9 cellular contexts compared by ENCODE assay signal in genomic region chr16:25707982-25708583, GRCh38. TPM values are rescaled to one million over a fixed set of nuclear protein-coding genes. Genes with fewer than 3 reads are reported as not detected.
DNase-seq lines count a peak whose midpoint lies in the region; ATAC-seq and TF ChIP-seq lines count a peak whose summit lies in the region.
"Had no signal": no experiment of that assay in that cellular context is flagged by ENCODE, and none has a peak within 500 bp of the region (broad histone marks: within the 10 kb centered on the region; RNA-seq: fewer than 3 reads in every experiment).

No MANE protein-coding gene starts in this region.

- H3K9me3 ChIP-seq in SK-N-SH, result no peaks in the 10 kb centered on the region
- H3K9me3 ChIP-seq in MM.1S (replicated peaks; ENCODE audit: insufficient read depth, low read length), result no peaks in the 10 kb centered on the region
- no peaks in the 10 kb centered on the region for H3K9me3 ChIP-seq in parathyroid adenoma (ENCODE audit: control insufficient read depth, low read length)

- peak; percentile 44 for TF ChIP-seq RAD21 in SK-N-SH (IDR thresholded peaks at IDR 0.05; ENCODE audit: low read length)

- DNase-seq in SK-N-SH (peak; percentile 33), MM.1S (peak; percentile 56), brain microvascular endothelial cell (no peak), A172 (ENCODE audit: low spot score) (no peak)
- DNase-seq: DMS79 treated with DMSO at 0.1 percent for 48 hours had no signal

- WGBS in SK-N-SH (ENCODE audit: low lambda C conversion rate), result 8% methylated on average over 3 of the region's 3 CpGs

- H3K4me3 ChIP-seq in SK-N-SH (ENCODE audit: low read depth in 2 of 2, low read length in 1 of 2), result no peak overlapping the region; a peak in 1 of 4 replicates
- no peak overlapping the region for H3K4me3 ChIP-seq in MM.1S (ENCODE audit: low read length)
- H3K4me3 ChIP-seq in brain microvascular endothelial cell (ENCODE audit: low read depth, low read length), result no peak overlapping the region
- H3K4me3 ChIP-seq in parathyroid adenoma (ENCODE audit: low read depth, low read length), result no peak overlapping the region

- POLR2A ChIA-PET in SK-N-SH (lab: Yijun Ruan, JAX), result no interaction called here

- H4K20me1 ChIP-seq in SK-N-SH (ENCODE audit: insufficient read depth), result no peaks in the 10 kb centered on the region
- H4K20me1 ChIP-seq in MM.1S (ENCODE audit: insufficient read depth, low read length), result no peaks in the 10 kb centered on the region

- H3F3A ChIP-seq in SK-N-SH (replicated peaks; ENCODE audit: insufficient read depth) (no peaks in the 10 kb centered on the region), MM.1S (ENCODE audit: insufficient read depth, low read length) (no peaks in the 10 kb centered on the region)

- TF ChIP-seq CTCF in SK-N-SH (IDR thresholded peaks at IDR 0.05), result peak; percentile 55
- TF ChIP-seq CTCF in MM.1S (IDR thresholded peaks at IDR 0.05; ENCODE audit: low read length), result peak; percentile 72
- peak; percentile 15 for TF ChIP-seq CTCF in brain microvascular endothelial cell (IDR thresholded peaks at IDR 0.05; ENCODE audit: low read depth, low read length, missing control alignments)
- TF ChIP-seq CTCF in parathyroid adenoma (IDR thresholded peaks at IDR 0.05), result peak; percentile 66

- in situ Hi-C loops in brain microvascular endothelial cell (cut with HindIII; ENCODE audit: low pct_ligation_motif_present, low sequenced_read_pairs), result no loop called here

- H2AFZ ChIP-seq in SK-N-SH (ENCODE audit: low read depth) (no peak overlapping the region), MM.1S (ENCODE audit: low read length) (no peak overlapping the region), parathyroid adenoma (no peak overlapping the region)

- H3K27me3 ChIP-seq in SK-N-SH (ENCODE audit: insufficient read depth), result no peaks in the 10 kb centered on the region
- no peaks in the 10 kb centered on the region for H3K27me3 ChIP-seq in MM.1S (replicated peaks; ENCODE audit: insufficient read depth, low read length)
- no peaks in the 10 kb centered on the region for H3K27me3 ChIP-seq in brain microvascular endothelial cell (replicated peaks)
- H3K27me3 ChIP-seq in parathyroid adenoma (ENCODE audit: control insufficient read depth, insufficient read depth, low read length), result no peaks in the 10 kb centered on the region

- H3K4me1 ChIP-seq in SK-N-SH (ENCODE audit: control insufficient read depth in 1 of 2, insufficient read depth in 2 of 2, low read depth in 1 of 2, low read length in 1 of 2), result peaks cover 0 to 3% of the 10 kb centered on the region in 2 experiments; a peak in 1 of 4 replicates
- no peaks in the 10 kb centered on the region for H3K4me1 ChIP-seq in MM.1S (ENCODE audit: low read length)
- H3K4me1 ChIP-seq in parathyroid adenoma, result peaks cover 8% of the 10 kb centered on the region

- no peak overlapping the region for H3K4me2 ChIP-seq in SK-N-SH
- no peak overlapping the region for H3K4me2 ChIP-seq in MM.1S (ENCODE audit: low read depth, low read length)
- H3K4me2 ChIP-seq in parathyroid adenoma (ENCODE audit: low read length), result no peak overlapping the region

- CTCF ChIA-PET in SK-N-SH (lab: Yijun Ruan, JAX), result interaction anchor here (0.9 to 1.4 kb wide), 2 partner anchors 32 to 431 kb away, joined by 4 to 6 read pairs; no protein-coding TSS in a partner anchor

- H3K9me2 ChIP-seq in SK-N-SH (no peaks in the 10 kb centered on the region), MM.1S (replicated peaks; ENCODE audit: insufficient read depth, low read length) (no peaks in the 10 kb centered on the region)

- no peaks in the 10 kb centered on the region for H3K79me2 ChIP-seq in SK-N-SH (ENCODE audit: insufficient read depth)
- no peaks in the 10 kb centered on the region for H3K79me2 ChIP-seq in MM.1S (ENCODE audit: low read length)
- peaks cover 32% of the 10 kb centered on the region for H3K79me2 ChIP-seq in parathyroid adenoma

- H3K36me3 ChIP-seq in SK-N-SH (replicated peaks in 1 of 2; ENCODE audit: control insufficient read depth in 1 of 2, insufficient read depth in 2 of 2, low read length in 1 of 2) (no peaks in the 10 kb centered on the region), MM.1S (replicated peaks; ENCODE audit: insufficient read depth, low read length) (no peaks in the 10 kb centered on the region), brain microvascular endothelial cell (replicated peaks) (no peaks in the 10 kb centered on the region), parathyroid adenoma (ENCODE audit: control insufficient read depth, insufficient read depth, low read length) (no peaks in the 10 kb centered on the region)

- H3K27ac ChIP-seq in SK-N-SH (ENCODE audit: low read depth in 2 of 2, low read length in 1 of 2) (no peak overlapping the region), MM.1S (ENCODE audit: low read length) (no peak overlapping the region), brain microvascular endothelial cell (no peak overlapping the region), parathyroid adenoma (no peak overlapping the region)

- H3K9ac ChIP-seq in SK-N-SH, result no peak overlapping the region
- no peak overlapping the region for H3K9ac ChIP-seq in MM.1S (ENCODE audit: low read length)
- H3K9ac ChIP-seq in parathyroid adenoma, result no peak overlapping the region

- ATAC-seq in SK-N-SH treated with all-trans-retinoic acid at 6 μM for 48 hours (no peak), GM18502 (IDR thresholded peaks at IDR 0.05; ENCODE audit: poor library complexity, unreplicated experiment) (no peak), HG02678 (IDR thresholded peaks at IDR 0.05; ENCODE audit: unreplicated experiment) (no peak)

- no peak for TF ChIP-seq EP300 in SK-N-SH (IDR thresholded peaks at IDR 0.05; ENCODE audit: borderline replicate concordance in 1 of 2, low read depth in 1 of 2, low read length in 1 of 2)

TF ChIP-seq in SK-N-SH, 30 proteins besides CTCF, POLR2A, EP300 and RAD21:
- TF ChIP-seq SMC3 (IDR thresholded peaks at IDR 0.05; ENCODE audit: low read depth, low read length) (peak; percentile 31; the same call in 1 of the 2 replicates), ZBTB33 (IDR thresholded peaks at IDR 0.05; ENCODE audit: borderline replicate concordance, low read depth) (no peak)

TF ChIP-seq in SK-N-SH treated with all-trans-retinoic acid at 6 μM for 48 hours, 23 proteins besides CTCF, POLR2A, EP300 and RAD21:
- TF ChIP-seq CREB5 (CRISPR knock-in tag; IDR thresholded peaks at IDR 0.05; ENCODE audit: low read depth) (no peak), PPARA (CRISPR knock-in tag; IDR thresholded peaks at IDR 0.05; ENCODE audit: borderline replicate concordance) (no peak), ZFP3 (CRISPR knock-in tag; IDR thresholded peaks at IDR 0.05) (no peak), ZFP30 (CRISPR knock-in tag; IDR thresholded peaks at IDR 0.05) (no peak), ESRRG (CRISPR knock-in tag; IDR thresholded peaks at IDR 0.05) (no peak), ZNF565 (CRISPR knock-in tag; conservative IDR thresholded peaks at IDR 0.05; ENCODE audit: low read depth) (no peak), ISL1 (CRISPR knock-in tag; IDR thresholded peaks at IDR 0.05) (no peak), ZC3H10 (CRISPR knock-in tag; IDR thresholded peaks at IDR 0.05) (no peak), CSRNP3 (CRISPR knock-in tag; IDR thresholded peaks at IDR 0.05) (no peak), ZNF70 (CRISPR knock-in tag; IDR thresholded peaks at IDR 0.05) (no peak), OSR1 (CRISPR knock-in tag; IDR thresholded peaks at IDR 0.05) (no peak), CSDC2 (CRISPR knock-in tag; IDR thresholded peaks at IDR 0.05) (no peak)
- TF ChIP-seq, protein P1, sequence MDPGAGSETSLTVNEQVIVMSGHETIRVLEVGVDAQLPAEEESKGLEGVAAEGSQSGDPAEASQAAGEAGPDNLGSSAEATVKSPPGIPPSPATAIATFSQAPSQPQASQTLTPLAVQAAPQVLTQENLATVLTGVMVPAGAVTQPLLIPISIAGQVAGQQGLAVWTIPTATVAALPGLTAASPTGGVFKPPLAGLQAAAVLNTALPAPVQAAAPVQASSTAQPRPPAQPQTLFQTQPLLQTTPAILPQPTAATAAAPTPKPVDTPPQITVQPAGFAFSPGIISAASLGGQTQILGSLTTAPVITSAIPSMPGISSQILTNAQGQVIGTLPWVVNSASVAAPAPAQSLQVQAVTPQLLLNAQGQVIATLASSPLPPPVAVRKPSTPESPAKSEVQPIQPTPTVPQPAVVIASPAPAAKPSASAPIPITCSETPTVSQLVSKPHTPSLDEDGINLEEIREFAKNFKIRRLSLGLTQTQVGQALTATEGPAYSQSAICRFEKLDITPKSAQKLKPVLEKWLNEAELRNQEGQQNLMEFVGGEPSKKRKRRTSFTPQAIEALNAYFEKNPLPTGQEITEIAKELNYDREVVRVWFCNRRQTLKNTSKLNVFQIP (CRISPR knock-in tag; IDR thresholded peaks at IDR 0.05; ENCODE audit: borderline replicate concordance, low read depth), result no peak

RNA-seq across cellular contexts. Expression of gene HS3ST4, which starts 16.3 kb away (rescaled TPM):
- polyA plus RNA-seq in SK-N-SH (2012; rRNA removed), result not detected in 2 replicates
- not detected in 2 replicates for polyA plus RNA-seq in SK-N-SH (2012; cell fraction: cytosol; rRNA removed)
- not detected in 2 replicates for polyA plus RNA-seq in SK-N-SH (2012; cell fraction: nucleus; rRNA removed)
- not detected in 2 replicates for total RNA-seq in A172 (2014; rRNA removed; shearing (Covaris generic))

Comparison
In these comparisons a context has a peak if more than half of its experiments do, and no peak if none do; other contexts are left out.
1. DNase-seq: peak in SK-N-SH (single experiment) and MM.1S (single experiment); none in brain microvascular endothelial cell (single experiment) and A172 (single experiment).
2. CTCF ChIP-seq: peak in every context shown above with its lines; median percentile 72 in MM.1S; 66 in parathyroid adenoma; 55 in SK-N-SH; 15 in brain microvascular endothelial cell.